15 cellular contexts compared by ENCODE assay signal in the genomic region with DNA sequence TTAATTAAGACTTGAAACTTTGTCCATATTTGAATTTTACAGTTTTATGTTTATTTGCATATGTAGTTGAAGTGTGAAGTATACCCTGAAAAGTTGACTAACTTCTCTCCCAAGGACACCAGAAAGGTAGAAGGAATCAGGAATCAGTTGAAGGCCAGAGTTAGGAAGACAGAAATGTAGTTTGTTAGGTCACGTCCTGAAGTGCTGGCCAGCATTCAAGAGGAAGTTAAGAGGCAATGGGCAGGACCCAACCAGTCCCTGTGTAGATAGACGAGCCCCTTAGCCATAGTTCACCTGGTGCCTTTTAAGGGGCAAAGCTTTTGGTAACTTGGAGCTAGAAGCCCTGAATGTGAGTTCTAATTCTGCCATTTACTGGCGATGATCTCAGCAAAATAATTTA.
"Had no signal": no experiment of that assay in that cellular context is flagged by ENCODE, and none has a peak within 500 bp of the region (broad histone marks: within the 10 kb centered on the region; RNA-seq: fewer than 3 reads in every experiment).

No MANE protein-coding gene starts in this region.

- ATAC-seq: foreskin keratinocyte; mucosa of descending colon; naive thymus-derived CD8-positive, alpha-beta T cell; psoas muscle; right lobe of liver; stimulated activated memory B cell treated with anti-CD40 and anti-IgM and Interleukin-4, amounts not matched to agents 10 μg/mL and 1 μg/mL and 100 μg/mL, for 72 hours; stimulated activated naive CD8-positive, alpha-beta T cell treated with anti-CD3 and anti-CD28 coated beads, Interleukin-15, amount 100 ng/mL, for 72 hours had no signal

- H3K27me3 ChIP-seq: foreskin keratinocyte, right lobe of liver, transverse colon had no signal

- H3K9me3 Mint-ChIP-seq: dendritic cell treated with granulocyte-macrophage colony-stimulating factor and Interleukin-4, amounts not matched to agents 40 ng/mL and 50 ng/mL, for 4 days; naive thymus-derived CD8-positive, alpha-beta T cell; stimulated activated memory B cell treated with anti-CD40 and anti-IgM and Interleukin-4, amounts not matched to agents 10 μg/mL and 1 μg/mL and 100 μg/mL, for 72 hours; stimulated activated naive CD8-positive, alpha-beta T cell treated with anti-CD3 and anti-CD28 coated beads, Interleukin-15, amount 100 ng/mL, for 72 hours had no signal

- H3K36me3 Mint-ChIP-seq: naive thymus-derived CD8-positive, alpha-beta T cell; stimulated activated memory B cell treated with anti-CD40 and anti-IgM and Interleukin-4, amounts not matched to agents 10 μg/mL and 1 μg/mL and 100 μg/mL, for 72 hours had no signal

- H3K9me3 ChIP-seq: mucosa of descending colon, neutrophil, psoas muscle, right lobe of liver, thoracic aorta, transverse colon had no signal

- H3K36me3 ChIP-seq: neutrophil, right lobe of liver, thoracic aorta, transverse colon had no signal

- H3K4me3 ChIP-seq: mucosa of descending colon, psoas muscle, right lobe of liver, thoracic aorta, transverse colon had no signal

- H3K27ac ChIP-seq: foreskin keratinocyte, neutrophil, psoas muscle, right lobe of liver, thoracic aorta, transverse colon had no signal

- H3K4me1 ChIP-seq: foreskin keratinocyte, psoas muscle, right lobe of liver, transverse colon had no signal

- H3K4me3 Mint-ChIP-seq: dendritic cell treated with granulocyte-macrophage colony-stimulating factor and Interleukin-4, amounts not matched to agents 40 ng/mL and 50 ng/mL, for 4 days; naive thymus-derived CD8-positive, alpha-beta T cell; stimulated activated memory B cell treated with anti-CD40 and anti-IgM and Interleukin-4, amounts not matched to agents 10 μg/mL and 1 μg/mL and 100 μg/mL, for 72 hours; stimulated activated naive CD8-positive, alpha-beta T cell treated with anti-CD3 and anti-CD28 coated beads, Interleukin-15, amount 100 ng/mL, for 72 hours had no signal

- H3K4me1 Mint-ChIP-seq: naive thymus-derived CD8-positive, alpha-beta T cell; stimulated activated naive CD8-positive, alpha-beta T cell treated with anti-CD3 and anti-CD28 coated beads, Interleukin-15, amount 100 ng/mL, for 72 hours had no signal

- DNase-seq: erythroblast; foreskin keratinocyte; kidney glomerular epithelial cell; mucosa of descending colon; naive thymus-derived CD8-positive, alpha-beta T cell; psoas muscle; retina; right lobe of liver; stimulated activated CD4-positive, alpha-beta T cell treated with anti-CD3 and anti-CD28 coated beads, Interleukin-4, amount 100 ng/mL, for 24 hours; stimulated activated naive CD8-positive, alpha-beta T cell treated with anti-CD3 and anti-CD28 coated beads, Interleukin-15, amount 100 ng/mL, for 72 hours; transverse colon had no signal

- H3K27me3 Mint-ChIP-seq: stimulated activated memory B cell treated with anti-CD40 and anti-IgM and Interleukin-4, amounts not matched to agents 10 μg/mL and 1 μg/mL and 100 μg/mL, for 72 hours had no signal

- H3K27ac Mint-ChIP-seq: dendritic cell treated with granulocyte-macrophage colony-stimulating factor and Interleukin-4, amounts not matched to agents 40 ng/mL and 50 ng/mL, for 4 days; naive thymus-derived CD8-positive, alpha-beta T cell; stimulated activated naive CD8-positive, alpha-beta T cell treated with anti-CD3 and anti-CD28 coated beads, Interleukin-15, amount 100 ng/mL, for 72 hours had no signal
